ENCODE assay signal across 9 cellular contexts in genomic region chr11:34339149-34340064, GRCh38. TPM values are rescaled to one million over a fixed set of nuclear protein-coding genes. Genes with fewer than 3 reads are reported as not detected.
DNase-seq lines count a peak whose midpoint lies in the region; ATAC-seq, FAIRE-seq and TF ChIP-seq lines count a peak whose summit lies in the region.
"Had no signal": no experiment of that assay in that cellular context is flagged by ENCODE, and none has a peak within 500 bp of the region (broad histone marks: within the 10 kb centered on the region; RNA-seq: fewer than 3 reads in every experiment).

No MANE protein-coding gene starts in this region.

- DNase-seq in NCI-H69 (lab: John Stamatoyannopoulos, UW): peak; percentile 80
- DNase-seq in HepG2 (ENCODE audit: low spot score): peak; percentile 94
- no peak for DNase-seq in nephron progenitor cell
- no peak for DNase-seq in H4 (ENCODE audit: low spot score)
- DNase-seq in HEK293T (ENCODE audit: extremely low spot score): no peak
- no peak for DNase-seq in ascending aorta (ENCODE audit: low spot score in 2 of 2)
- DNase-seq: SJCRH30 had no signal

- H3K36me3 Mint-ChIP-seq in nephron progenitor cell (ENCODE audit: low read depth): no peaks in the 10 kb centered on the region

- H3K9me3 Mint-ChIP-seq in nephron progenitor cell: no peaks in the 10 kb centered on the region

- H3K27ac ChIP-seq in HepG2 (ENCODE audit: extremely low read length, insufficient read depth, low read length): peak overlapping the region; percentile 46
- H3K27ac ChIP-seq in ascending aorta: no peak overlapping the region
- H3K27ac ChIP-seq: SJCRH30 had no signal

- in situ Hi-C loops in HepG2 (cut with HindIII; ENCODE audit: extremely low pct_ligation_motif_present, low pct_unique_long_range_greater_than_20kb): no loop called here

- H3K9me3 ChIP-seq in HepG2 (ENCODE audit: low read length): no peaks in the 10 kb centered on the region
- no peaks in the 10 kb centered on the region for H3K9me3 ChIP-seq in ascending aorta
- H3K9me3 ChIP-seq: SJCRH30 had no signal

- peak overlapping the region; percentile 56 for H3K4me2 ChIP-seq in HepG2 (ENCODE audit: low read depth, low read length)

- H3K27ac Mint-ChIP-seq in nephron progenitor cell: no peak overlapping the region

- TF ChIP-seq EP300 in HepG2 (IDR thresholded peaks at IDR 0.05; ENCODE audit: low read depth in 2 of 2, low read length in 2 of 2) (peak in 1 of 2 experiments; percentile 81; a peak in 2 of 4 replicates), HepG2 (CRISPR knock-in tag; IDR thresholded peaks at IDR 0.05; ENCODE audit: borderline replicate concordance) (peak; percentile 74)

- POLR2A ChIA-PET in HepG2 (lab: Yijun Ruan, JAX) (interaction anchor here (4.3 kb wide), 1 partner anchor 18 kb away, joined by 24 read pairs; the partner anchor contains the start of gene ABTB2), HEK293T (lab: Yijun Ruan, JAX) (no interaction called here)

- H2AFZ ChIP-seq in HepG2 (ENCODE audit: low read length): no peak overlapping the region

- no TSS peak for BruUV-seq in HepG2 (replicated peaks; lab: Mats Ljungman, UMichigan)

- CTCF ChIA-PET in HepG2 (lab: Yijun Ruan, JAX; ENCODE audit: low intra/inter-chr PET ratio, low total read pairs) (no interaction called here), HEK293T (lab: Yijun Ruan, JAX) (interaction anchor here (1.2 kb wide), 1 partner anchor 17 kb away, joined by 3 read pairs; no protein-coding TSS in a partner anchor)

- no peak for TF ChIP-seq RAD21 in HepG2 (CRISPR knock-in tag; IDR thresholded peaks at IDR 0.05)

- peaks cover 61% of the 10 kb centered on the region for H3K27me3 Mint-ChIP-seq in nephron progenitor cell (ENCODE audit: low read depth, poor library complexity)

- ATAC-seq in GM18511 (IDR thresholded peaks at IDR 0.05; ENCODE audit: unreplicated experiment): peak; percentile 91
- ATAC-seq in HG02623 (IDR thresholded peaks at IDR 0.05; ENCODE audit: unreplicated experiment): peak; percentile 65
- ATAC-seq in HepG2: peak; percentile 99

- FAIRE-seq in HepG2 (lab: Jason Lieb, UNC): peak; percentile 87

- H3K9ac ChIP-seq in HepG2 (ENCODE audit: insufficient read depth, low read depth, low read length): no peak overlapping the region

- H3K4me1 Mint-ChIP-seq in nephron progenitor cell: peaks cover 46% of the 10 kb centered on the region

- H3K36me3 ChIP-seq in HepG2 (replicated peaks in 1 of 2; ENCODE audit: control insufficient read depth in 1 of 2, insufficient read depth in 2 of 2, low read length in 2 of 2) (no peaks in the 10 kb centered on the region), ascending aorta (no peaks in the 10 kb centered on the region)
- H3K36me3 ChIP-seq: SJCRH30 had no signal

- TF ChIP-seq POLR2A in HepG2 (IDR thresholded peaks at IDR 0.05; ENCODE audit: insufficient read depth in 1 of 2, low read depth in 2 of 2, low read length in 2 of 2): no peak

- H3K79me2 ChIP-seq in HepG2 (ENCODE audit: insufficient read depth, low read length): peaks cover 90% of the 10 kb centered on the region

- no peaks in the 10 kb centered on the region for H4K20me1 ChIP-seq in HepG2 (ENCODE audit: insufficient read depth, low read length)

- 12% methylated on average over 5 of the region's 7 CpGs for WGBS in HepG2 (ENCODE audit: low lambda C conversion rate)

- H3K27me3 ChIP-seq in HepG2 (ENCODE audit: control insufficient read depth in 1 of 2, insufficient read depth in 2 of 2, low read length in 2 of 2): no peaks in the 10 kb centered on the region
- no peaks in the 10 kb centered on the region for H3K27me3 ChIP-seq in ascending aorta
- H3K27me3 ChIP-seq: SJCRH30 had no signal

- H3K4me3 Mint-ChIP-seq in nephron progenitor cell: no peak overlapping the region

- H3K4me3 ChIP-seq in HepG2 (replicated peaks in 1 of 3; ENCODE audit: insufficient read depth in 1 of 3, low read depth in 2 of 3, low read length in 3 of 3) (peak overlapping the region in 1 of 3 experiments; percentile 27; a peak in 2 of 6 replicates), ascending aorta (no peak overlapping the region)
- H3K4me3 ChIP-seq: SJCRH30 had no signal

- no peak for TF ChIP-seq CTCF in HepG2 (CRISPR knock-in tag; IDR thresholded peaks at IDR 0.05)
- no peak for TF ChIP-seq CTCF in nephron progenitor cell (IDR thresholded peaks at IDR 0.05)
- no peak for TF ChIP-seq CTCF in ascending aorta (IDR thresholded peaks at IDR 0.05)

- H3K4me1 ChIP-seq in HepG2 (ENCODE audit: insufficient read depth, low read length): peaks cover 98% of the 10 kb centered on the region
- peaks cover 5 to 28% of the 10 kb centered on the region in 2 donors for H3K4me1 ChIP-seq in ascending aorta

- intact Hi-C loops in HepG2 (cut with micrococcal nuclease; ENCODE audit: unreplicated experiment): no loop called here
- intact Hi-C loops in ascending aorta (cut with DNase I): loop anchor here (5.0 kb wide), 1 partner anchor 407 kb away; no protein-coding TSS in a partner anchor

TF ChIP-seq in HepG2, 621 proteins besides CTCF, POLR2A, EP300 and RAD21 (continues in another document):
- TF ChIP-seq ZNF33A (CRISPR knock-in tag; IDR thresholded peaks at IDR 0.05; ENCODE audit: borderline replicate concordance) (no peak), TERF1 (CRISPR knock-in tag; IDR thresholded peaks at IDR 0.05) (no peak), ZNF773 (CRISPR knock-in tag; IDR thresholded peaks at IDR 0.05; ENCODE audit: borderline replicate concordance) (no peak), ZNF207 (IDR thresholded peaks at IDR 0.05; ENCODE audit: borderline replicate concordance) (no peak), RAD51 (IDR thresholded peaks at IDR 0.05; ENCODE audit: borderline replicate concordance) (no peak), ZNF292 (CRISPR knock-in tag; IDR thresholded peaks at IDR 0.05; ENCODE audit: borderline replicate concordance, low read depth) (peak; percentile 13; the same call in 1 of the 2 replicates)

TF ChIP-seq in HEK293T, 16 proteins besides CTCF, POLR2A, EP300 and RAD21:
- TF ChIP-seq NFRKB (IDR thresholded peaks at IDR 0.05) (no peak), SUZ12 (IDR thresholded peaks at IDR 0.05) (no peak), BHLHE40 (IDR thresholded peaks at IDR 0.05; ENCODE audit: borderline replicate concordance) (no peak), ARNT (IDR thresholded peaks at IDR 0.05) (no peak), FOXK2 (IDR thresholded peaks at IDR 0.05) (no peak)
TF ChIP-seq in HEK293T: peak in this region for 0.

RNA-seq across cellular contexts. Expression of gene ABTB2, which starts 18.4 kb away (rescaled TPM):
- total RNA-seq in HepG2 (2016; rRNA removed; fragmentation: Illumina TruSeq; extraction: Trizol): 5.1 TPM in 2 replicates
- 3.3 and 3.4 TPM in 2 replicates for total RNA-seq in HepG2 (2016; cell fraction: cytosol; rRNA removed; fragmentation: Illumina TruSeq; extraction: Trizol; ENCODE audit: low read depth)
- total RNA-seq in HepG2 (2016; cell fraction: insoluble cytoplasmic fraction; rRNA removed; fragmentation: Illumina TruSeq; extraction: Trizol): 4.1 and 4.8 TPM in 2 replicates
- 2.0 and 2.1 TPM in 2 replicates for total RNA-seq in HepG2 (2016; cell fraction: membrane; rRNA removed; fragmentation: Illumina TruSeq; extraction: Trizol)
- total RNA-seq in HepG2 (2016; cell fraction: nucleus; rRNA removed; fragmentation: Illumina TruSeq; extraction: Trizol): 6.9 and 8.5 TPM in 2 replicates
- 12.6 and 15.4 TPM in 2 replicates for polyA plus RNA-seq in HepG2 (2011; rRNA removed)
- 6.3 and 10.5 TPM in 2 replicates for polyA plus RNA-seq in HepG2 (2011; cell fraction: cytosol; rRNA removed)
- polyA plus RNA-seq in HepG2 (2011; cell fraction: nucleus; rRNA removed): 33.6 and 53.2 TPM in 2 replicates
- 9.3 and 13.3 TPM in 2 replicates for polyA plus RNA-seq in HepG2 (2012)
- 0.42 and 0.49 TPM in 2 replicates for polyA plus RNA-seq in HepG2 (2016; cell fraction: cytosol; fragmentation: Illumina TruSeq; extraction: Trizol; ENCODE audit: low read depth)
- polyA plus RNA-seq in HepG2 (2016; cell fraction: insoluble cytoplasmic fraction; fragmentation: Illumina TruSeq; extraction: Trizol; ENCODE audit: low read depth): 6.6 and 8.1 TPM in 2 replicates
- polyA plus RNA-seq in HepG2 (2016; cell fraction: membrane; fragmentation: Illumina TruSeq; extraction: Trizol; ENCODE audit: low read depth): 1.2 and 1.6 TPM in 2 replicates
- 14.1 and 15.1 TPM in 2 replicates for polyA plus RNA-seq in HepG2 (2016; cell fraction: nucleus; fragmentation: Illumina TruSeq; extraction: Trizol; ENCODE audit: insufficient read depth, low read depth)
- 2.9 and 21.3 TPM in 2 replicates for polyA minus RNA-seq in HepG2 (2011; rRNA and poly(A)+ RNA removed; ENCODE audit: low replicate concordance)
- polyA minus RNA-seq in HepG2 (2011; cell fraction: cytosol; rRNA and poly(A)+ RNA removed): 7.5 and 8.7 TPM in 2 replicates
- 12.9 and 21.4 TPM in 2 replicates for polyA minus RNA-seq in HepG2 (2011; cell fraction: nucleus; rRNA and poly(A)+ RNA removed)
- total RNA-seq in H4 (2014; rRNA removed; shearing (Covaris generic)): 1.2 and 3.2 TPM in 2 replicates
- total RNA-seq in ascending aorta: 7.9 TPM

Comparison
In these comparisons a context has a peak if more than half of its experiments do, and no peak if none do; other contexts are left out.
1. DNase-seq: peak in NCI-H69 (single experiment) and HepG2 (single experiment); none in nephron progenitor cell (single experiment), H4 (single experiment), HEK293T (single experiment) and ascending aorta (0 of 2).
2. Peak in every context shown above with its lines, with median percentiles within 50 percentile points of each other: ATAC-seq.